Comparison of ENCODE assay signal across 2 cellular contexts in the genomic region with DNA sequence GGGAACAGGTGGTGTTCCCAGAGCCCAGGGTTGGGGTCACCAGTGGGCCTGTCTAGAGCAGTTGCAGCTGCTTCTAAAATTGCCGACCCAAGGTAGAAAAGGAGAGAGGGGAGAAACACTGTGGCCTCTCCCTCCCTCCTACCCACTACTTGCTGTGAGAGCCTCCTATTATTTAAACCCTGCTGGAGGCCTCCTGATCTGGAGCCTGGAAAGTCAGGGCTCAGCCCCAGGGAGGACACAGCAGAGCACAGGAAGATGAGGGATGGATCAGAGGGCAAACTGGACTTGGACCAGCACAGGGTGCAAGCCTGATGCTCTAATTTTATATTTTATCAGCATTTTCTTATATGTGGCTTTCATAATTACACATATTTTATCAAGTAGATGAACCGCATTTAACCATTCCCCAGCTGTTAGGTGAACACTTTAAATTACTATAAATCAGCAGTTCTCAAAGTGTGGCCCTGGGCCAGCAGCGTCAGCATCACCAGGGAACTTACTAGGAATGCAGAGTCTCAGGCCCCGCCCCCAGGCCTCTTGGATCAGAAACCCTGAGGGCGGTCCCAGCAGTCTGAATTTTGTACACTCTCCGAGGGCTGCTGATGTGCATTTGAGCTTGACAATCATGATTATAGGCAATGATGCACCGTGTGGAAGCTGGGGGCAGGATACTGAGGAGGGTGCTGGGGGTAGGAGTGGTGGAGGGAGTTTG.
TF ChIP-seq lines count a peak whose summit lies in the region.

No MANE protein-coding gene starts in this region.

TF ChIP-seq in HCT116, 20 proteins besides CTCF, POLR2A, EP300 and RAD21:
- TF ChIP-seq EZH2phosphoT487 (IDR thresholded peaks at IDR 0.05; ENCODE audit: borderline replicate concordance) (no peak), TCF7L2 (IDR thresholded peaks at IDR 0.05; ENCODE audit: borderline replicate concordance, extremely low read depth, insufficient read depth, insufficient read length) (no peak), EGR1 (IDR thresholded peaks at IDR 0.05; ENCODE audit: low read depth) (no peak), JUND (IDR thresholded peaks at IDR 0.05) (no peak), CBX3 (IDR thresholded peaks at IDR 0.05; ENCODE audit: low read depth) (no peak), SP1 (IDR thresholded peaks at IDR 0.05; ENCODE audit: low read depth) (no peak), ZFX (IDR thresholded peaks at IDR 0.05) (no peak), ELF1 (IDR thresholded peaks at IDR 0.05; ENCODE audit: borderline replicate concordance, low read depth) (no peak), CEBPB (IDR thresholded peaks at IDR 0.05; ENCODE audit: low read depth) (no peak), FOSL1 (IDR thresholded peaks at IDR 0.05; ENCODE audit: low read depth) (no peak), SRF (IDR thresholded peaks at IDR 0.05; ENCODE audit: low read depth) (no peak)
- TF ChIP-seq, protein P1, sequence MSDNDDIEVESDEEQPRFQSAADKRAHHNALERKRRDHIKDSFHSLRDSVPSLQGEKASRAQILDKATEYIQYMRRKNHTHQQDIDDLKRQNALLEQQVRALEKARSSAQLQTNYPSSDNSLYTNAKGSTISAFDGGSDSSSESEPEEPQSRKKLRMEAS (IDR thresholded peaks at IDR 0.05): no peak
- TF ChIP-seq, protein P2, sequence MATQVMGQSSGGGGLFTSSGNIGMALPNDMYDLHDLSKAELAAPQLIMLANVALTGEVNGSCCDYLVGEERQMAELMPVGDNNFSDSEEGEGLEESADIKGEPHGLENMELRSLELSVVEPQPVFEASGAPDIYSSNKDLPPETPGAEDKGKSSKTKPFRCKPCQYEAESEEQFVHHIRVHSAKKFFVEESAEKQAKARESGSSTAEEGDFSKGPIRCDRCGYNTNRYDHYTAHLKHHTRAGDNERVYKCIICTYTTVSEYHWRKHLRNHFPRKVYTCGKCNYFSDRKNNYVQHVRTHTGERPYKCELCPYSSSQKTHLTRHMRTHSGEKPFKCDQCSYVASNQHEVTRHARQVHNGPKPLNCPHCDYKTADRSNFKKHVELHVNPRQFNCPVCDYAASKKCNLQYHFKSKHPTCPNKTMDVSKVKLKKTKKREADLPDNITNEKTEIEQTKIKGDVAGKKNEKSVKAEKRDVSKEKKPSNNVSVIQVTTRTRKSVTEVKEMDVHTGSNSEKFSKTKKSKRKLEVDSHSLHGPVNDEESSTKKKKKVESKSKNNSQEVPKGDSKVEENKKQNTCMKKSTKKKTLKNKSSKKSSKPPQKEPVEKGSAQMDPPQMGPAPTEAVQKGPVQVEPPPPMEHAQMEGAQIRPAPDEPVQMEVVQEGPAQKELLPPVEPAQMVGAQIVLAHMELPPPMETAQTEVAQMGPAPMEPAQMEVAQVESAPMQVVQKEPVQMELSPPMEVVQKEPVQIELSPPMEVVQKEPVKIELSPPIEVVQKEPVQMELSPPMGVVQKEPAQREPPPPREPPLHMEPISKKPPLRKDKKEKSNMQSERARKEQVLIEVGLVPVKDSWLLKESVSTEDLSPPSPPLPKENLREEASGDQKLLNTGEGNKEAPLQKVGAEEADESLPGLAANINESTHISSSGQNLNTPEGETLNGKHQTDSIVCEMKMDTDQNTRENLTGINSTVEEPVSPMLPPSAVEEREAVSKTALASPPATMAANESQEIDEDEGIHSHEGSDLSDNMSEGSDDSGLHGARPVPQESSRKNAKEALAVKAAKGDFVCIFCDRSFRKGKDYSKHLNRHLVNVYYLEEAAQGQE (IDR thresholded peaks at IDR 0.05; ENCODE audit: low read depth): no peak

TF ChIP-seq in endothelial cell of umbilical vein, 7 proteins besides CTCF, POLR2A, EP300 and RAD21:
- TF ChIP-seq POLR2AphosphoS5 (IDR thresholded peaks at IDR 0.05; ENCODE audit: insufficient read depth, low read depth, low read length): no peak
- TF ChIP-seq, protein P1 (IDR thresholded peaks at IDR 0.05; ENCODE audit: insufficient read depth, insufficient read length): no peak
- TF ChIP-seq FOS (IDR thresholded peaks at IDR 0.05; ENCODE audit: borderline replicate concordance, insufficient read depth, low read length): no peak
- no peak for TF ChIP-seq EZH2 (IDR thresholded peaks at IDR 0.05; ENCODE audit: borderline replicate concordance, low read depth, low read length, severe bottlenecking)
- no peak for TF ChIP-seq JUN (IDR thresholded peaks at IDR 0.05; ENCODE audit: borderline replicate concordance, insufficient read depth, insufficient read length, low read depth)
- TF ChIP-seq MYC (IDR thresholded peaks at IDR 0.05; ENCODE audit: low read depth, low read length): no peak
- TF ChIP-seq GATA2 (IDR thresholded peaks at IDR 0.05; ENCODE audit: insufficient read depth, insufficient read length, low read depth, low read length): no peak
TF ChIP-seq in endothelial cell of umbilical vein: peak in this region for 0.
